2 cellular contexts compared by ENCODE assay signal in genomic region chr22:40628354-40629042, GRCh38.
TF ChIP-seq lines count a peak whose summit lies in the region.

No MANE protein-coding gene starts in this region.

TF ChIP-seq in HEK293, 187 proteins besides CTCF, POLR2A, EP300 and RAD21 (continued from another document and continues in another):
- TF ChIP-seq REST (tag by site-specific recombination; IDR thresholded peaks at IDR 0.05), result no peak
- TF ChIP-seq PRDM4 (tag by site-specific recombination; IDR thresholded peaks at IDR 0.05), result no peak
- TF ChIP-seq ZNF670 (tag by site-specific recombination; IDR thresholded peaks at IDR 0.05; ENCODE audit: low read depth), result no peak
- no peak for TF ChIP-seq ZNF37A (tag by site-specific recombination; IDR thresholded peaks at IDR 0.05)
- TF ChIP-seq ZNF510 (tag by site-specific recombination; IDR thresholded peaks at IDR 0.05; ENCODE audit: insufficient replicate concordance), result no peak
- TF ChIP-seq ZNF202 (tag by site-specific recombination; IDR thresholded peaks at IDR 0.05; ENCODE audit: borderline replicate concordance), result no peak
- TF ChIP-seq ZNF362 (tag by site-specific recombination; IDR thresholded peaks at IDR 0.05), result no peak
- TF ChIP-seq SP2 (tag by site-specific recombination; IDR thresholded peaks at IDR 0.05), result no peak
- 0 out of 2 replicates have a peak, but pooled peaks have one; percentile 9 for TF ChIP-seq ZNF558 (tag by site-specific recombination; IDR thresholded peaks at IDR 0.05)
- no peak for TF ChIP-seq AEBP2 (tag by site-specific recombination; IDR thresholded peaks at IDR 0.05; ENCODE audit: borderline replicate concordance)
- peak; percentile 54; the same call in 1 of the 2 replicates for TF ChIP-seq ZNF600 (tag by site-specific recombination; IDR thresholded peaks at IDR 0.05)
- TF ChIP-seq ZNF692 (tag by site-specific recombination; IDR thresholded peaks at IDR 0.05), result no peak
- no peak for TF ChIP-seq GFI1B (tag by site-specific recombination; IDR thresholded peaks at IDR 0.05)
- TF ChIP-seq ZNF610 (tag by site-specific recombination; IDR thresholded peaks at IDR 0.05; ENCODE audit: borderline replicate concordance), result no peak
- TF ChIP-seq BCL11B (tag by site-specific recombination; IDR thresholded peaks at IDR 0.05; ENCODE audit: low read depth), result no peak

TF ChIP-seq in WTC11, 78 proteins besides CTCF, POLR2A, EP300 and RAD21 (continued from another document):
- TF ChIP-seq PRRX2 (CRISPR knock-in tag; IDR thresholded peaks at IDR 0.05), result no peak
